9 cellular contexts compared by ENCODE assay signal in the genomic region with DNA sequence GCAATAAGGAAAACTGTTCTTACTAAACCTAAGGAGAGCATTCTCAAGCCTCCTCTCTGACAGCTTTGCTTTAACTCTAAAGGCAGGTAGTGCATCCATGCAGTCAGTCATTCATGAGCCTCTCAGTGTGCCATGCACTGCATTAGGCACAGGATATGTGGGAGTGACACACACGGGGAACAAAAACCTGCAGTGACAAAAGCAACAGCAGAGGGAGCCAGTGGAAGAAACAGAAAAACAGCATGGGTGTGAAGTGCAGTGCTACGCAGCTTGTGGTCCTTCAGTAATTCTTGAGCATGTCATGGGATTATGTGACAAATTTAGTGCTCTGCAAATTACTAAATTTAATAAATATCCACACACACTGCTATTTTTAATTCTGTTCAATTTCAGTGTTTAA.
DNase-seq lines count a peak whose midpoint lies in the region; ATAC-seq, FAIRE-seq and TF ChIP-seq lines count a peak whose summit lies in the region.
"Had no signal": no experiment of that assay in that cellular context is flagged by ENCODE, and none has a peak within 500 bp of the region (broad histone marks: within the 10 kb centered on the region; RNA-seq: fewer than 3 reads in every experiment).

No MANE protein-coding gene starts in this region.

- H3K79me2 ChIP-seq in PC-3 (ENCODE audit: low read length), result no peaks in the 10 kb centered on the region

- no peak overlapping the region for H3K9ac ChIP-seq in PC-3 (ENCODE audit: low read length)

- no peak overlapping the region for H3K4me2 ChIP-seq in PC-3 (ENCODE audit: low read length)

- H3F3A ChIP-seq in PC-3 (ENCODE audit: low read length, unreplicated experiment), result no peaks in the 10 kb centered on the region

- ATAC-seq in PC-3 (peak; percentile 50), right lobe of liver (peak; percentile 87 to 96 (median 92)), GM18505 (IDR thresholded peaks at IDR 0.05; ENCODE audit: unreplicated experiment) (no peak)

- no peaks in the 10 kb centered on the region for H3K27me3 Mint-ChIP-seq in chondrocyte (ENCODE audit: low read depth)
- H3K27me3 Mint-ChIP-seq: activated naive CD4-positive, alpha-beta T cell treated with anti-CD3 and anti-CD28 coated beads, Interleukin-2, amount 50 U/mL, for 24 hours had no signal

- no peaks in the 10 kb centered on the region for H3K9me2 ChIP-seq in PC-3 (replicated peaks; ENCODE audit: low read length)

- no peaks in the 10 kb centered on the region for H4K20me1 ChIP-seq in PC-3 (ENCODE audit: low read length)

- no peaks in the 10 kb centered on the region for H3K9me3 Mint-ChIP-seq in chondrocyte (ENCODE audit: low read depth)
- H3K9me3 Mint-ChIP-seq: activated naive CD4-positive, alpha-beta T cell treated with anti-CD3 and anti-CD28 coated beads, Interleukin-2, amount 50 U/mL, for 24 hours had no signal

- peak; percentile 49 for TF ChIP-seq CTCF in HL-60 (IDR thresholded peaks at IDR 0.05; ENCODE audit: insufficient read depth, low read length)
- TF ChIP-seq CTCF in PC-3 (conservative IDR thresholded peaks at IDR 0.05; ENCODE audit: low read depth, low read length), result peak; percentile 82
- peak; percentile 79 for TF ChIP-seq CTCF in chondrocyte (IDR thresholded peaks at IDR 0.05)
- TF ChIP-seq CTCF in right lobe of liver (IDR thresholded peaks at IDR 0.05), result peak; percentile 52 to 67 (median 66)

- intact Hi-C loops in PC-3 (cut with micrococcal nuclease), result loop anchor here (1.0 to 2.0 kb wide), 3 partner anchors 57 to 174 kb away; no protein-coding TSS in a partner anchor
- intact Hi-C loops in right lobe of liver (cut with DNase I), result no loop called here

- H3K4me3 ChIP-seq in HL-60 (replicated peaks; ENCODE audit: insufficient read depth, low read length) (no peak overlapping the region), PC-3 (ENCODE audit: low read length) (no peak overlapping the region), right lobe of liver (no peak overlapping the region)

- TF ChIP-seq POLR2A in right lobe of liver (IDR thresholded peaks at IDR 0.05) (no peak), GM18505 (IDR thresholded peaks at IDR 0.05; ENCODE audit: borderline replicate concordance, extremely low read depth, insufficient read depth, insufficient read length) (no peak)

- H3K27ac ChIP-seq in HL-60 (replicated peaks), result no peak overlapping the region
- no peak overlapping the region for H3K27ac ChIP-seq in PC-3 (ENCODE audit: low read length)
- H3K27ac ChIP-seq in right lobe of liver, result no peak overlapping the region

- CTCF ChIA-PET in PC-3 (lab: Charles Lee), result interaction anchor here (0.9 kb wide), 1 partner anchor 93 kb away, joined by 16 read pairs; no protein-coding TSS in a partner anchor

- H3K9me3 ChIP-seq in PC-3 (ENCODE audit: low read length) (no peaks in the 10 kb centered on the region), right lobe of liver (no peaks in the 10 kb centered on the region)

- no peaks in the 10 kb centered on the region for H3K4me1 Mint-ChIP-seq in chondrocyte (ENCODE audit: low read depth)
- H3K4me1 Mint-ChIP-seq: activated naive CD4-positive, alpha-beta T cell treated with anti-CD3 and anti-CD28 coated beads, Interleukin-2, amount 50 U/mL, for 24 hours had no signal

- WGBS in right lobe of liver (ENCODE audit: insufficient coverage, low coverage, low lambda C conversion rate, missing lambda C conversion rate), result 14% methylated on average over 2 of the region's 2 CpGs

- no peak overlapping the region for H2AFZ ChIP-seq in PC-3 (ENCODE audit: low read length)

- H3K36me3 ChIP-seq in PC-3 (ENCODE audit: low read depth, low read length), result no peaks in the 10 kb centered on the region
- no peaks in the 10 kb centered on the region for H3K36me3 ChIP-seq in right lobe of liver

- no TSS peak for BruUV-seq in PC-3 (replicated peaks; lab: Mats Ljungman, UMichigan)

- DNase-seq in activated T-cell treated with anti-CD3 and anti-CD28 coated beads, Interleukin-2, amount 50 U/mL, for 48 hours, result peak; percentile 31 to 32
- DNase-seq in activated T-cell treated with anti-CD3 and anti-CD28 coated beads, Interleukin-2, amount 50 U/mL, for 1 hour, result no peak
- peak in 1 of 2 experiments; percentile 52 for DNase-seq in HL-60 (ENCODE audit: low read depth in 1 of 2, low spot score in 1 of 2)
- DNase-seq in PC-3, result peak; percentile 63
- DNase-seq in chondrocyte (ENCODE audit: low spot score), result no peak
- peak in 1 of 3 donors; percentile 47 for DNase-seq in right lobe of liver
- no peak for DNase-seq in HTR-8/SVneo (ENCODE audit: insufficient read length, low spot score)

- no peaks in the 10 kb centered on the region for H3K27me3 ChIP-seq in HL-60 (ENCODE audit: insufficient read depth, poor library complexity, severe bottlenecking)
- no peaks in the 10 kb centered on the region for H3K27me3 ChIP-seq in PC-3 (ENCODE audit: low read length)
- H3K27me3 ChIP-seq in right lobe of liver, result no peaks in the 10 kb centered on the region

- POLR2A ChIA-PET in PC-3 (lab: Charles Lee; ENCODE audit: unreplicated experiment), result no interaction called here

- FAIRE-seq in HTR-8/SVneo (lab: Jason Lieb, UNC), result no peak

- H3K4me3 Mint-ChIP-seq in chondrocyte (ENCODE audit: unreplicated experiment), result no peak overlapping the region
- H3K4me3 Mint-ChIP-seq: activated naive CD4-positive, alpha-beta T cell treated with anti-CD3 and anti-CD28 coated beads, Interleukin-2, amount 50 U/mL, for 24 hours had no signal

- H3K36me3 Mint-ChIP-seq in chondrocyte (ENCODE audit: low read depth), result peaks cover 5% of the 10 kb centered on the region

- H3K4me1 ChIP-seq in PC-3 (ENCODE audit: insufficient read depth, low read length) (peaks cover 13% of the 10 kb centered on the region), right lobe of liver (no peaks in the 10 kb centered on the region)

- no peak overlapping the region for H3K27ac Mint-ChIP-seq in chondrocyte (ENCODE audit: unreplicated experiment)
- H3K27ac Mint-ChIP-seq: activated naive CD4-positive, alpha-beta T cell treated with anti-CD3 and anti-CD28 coated beads, Interleukin-2, amount 50 U/mL, for 24 hours had no signal

Comparison
In these comparisons a context has a peak if more than half of its experiments do, and no peak if none do; other contexts are left out.
1. DNase-seq: peak in activated T-cell treated with anti-CD3 and anti-CD28 coated beads, Interleukin-2, amount 50 U/mL, for 48 hours (2 of 2) and PC-3 (single experiment); none in activated T-cell treated with anti-CD3 and anti-CD28 coated beads, Interleukin-2, amount 50 U/mL, for 1 hour (single experiment), chondrocyte (single experiment) and HTR-8/SVneo (single experiment).
2. Peak in every context shown above with its lines, with median percentiles within 50 percentile points of each other: CTCF ChIP-seq.